ENCODE assay signal across 9 cellular contexts in genomic region chr1:202599669-202600431, GRCh38.
A peak's percentile ranks its signal among the peaks of the same experiment; 100 is the strongest.
DNase-seq lines count a peak whose midpoint lies in the region; ATAC-seq and TF ChIP-seq lines count a peak whose summit lies in the region.
"Had no signal": no experiment of that assay in that cellular context is flagged by ENCODE, and none has a peak within 500 bp of the region (broad histone marks: within the 10 kb centered on the region; RNA-seq: fewer than 3 reads in every experiment).

No MANE protein-coding gene starts in this region.

- H3K27me3 ChIP-seq in psoas muscle (ENCODE audit: insufficient read depth in 3 of 3, low read length in 2 of 3) = no peaks in the 10 kb centered on the region

- H3K9me3 Mint-ChIP-seq in activated CD8-positive, alpha-beta T cell treated with anti-CD3 and anti-CD28 coated beads for 36 hours = no peaks in the 10 kb centered on the region
- H3K9me3 Mint-ChIP-seq in activated T-helper 2 cell treated with anti-CD3 and anti-CD28 coated beads, Interferon-gamma antibody, Interleukin-2, Interleukin-4, amounts not matched to agents 10 μg/mL and 5 μg/mL and 100 μg/mL, durations not matched to agents 14 hours and 24 hours and 36 hours = no peaks in the 10 kb centered on the region

- H3K4me3 Mint-ChIP-seq in activated CD8-positive, alpha-beta T cell treated with anti-CD3 and anti-CD28 coated beads for 36 hours = no peak overlapping the region
- H3K4me3 Mint-ChIP-seq in activated T-helper 2 cell treated with anti-CD3 and anti-CD28 coated beads, Interferon-gamma antibody, Interleukin-2, Interleukin-4, amounts not matched to agents 10 μg/mL and 5 μg/mL and 100 μg/mL, durations not matched to agents 14 hours and 24 hours and 36 hours (ENCODE audit: low read depth) = no peak overlapping the region
- H3K4me3 Mint-ChIP-seq: naive B cell had no signal

- CTCF ChIA-PET in activated CD8-positive, alpha-beta T cell treated with anti-CD3 and anti-CD28 coated beads for 36 hours (lab: Charles Lee) = interaction anchor here (0.6 to 2.1 kb wide), 8 partner anchors 11 to 258 kb away, joined by 3 to 8 read pairs (median 4); partner anchors contain the start of gene UBE2T

- H3K36me3 Mint-ChIP-seq in activated CD8-positive, alpha-beta T cell treated with anti-CD3 and anti-CD28 coated beads for 36 hours (ENCODE audit: low read depth) = no peaks in the 10 kb centered on the region
- no peaks in the 10 kb centered on the region for H3K36me3 Mint-ChIP-seq in activated T-helper 2 cell treated with anti-CD3 and anti-CD28 coated beads, Interferon-gamma antibody, Interleukin-2, Interleukin-4, amounts not matched to agents 10 μg/mL and 5 μg/mL and 100 μg/mL, durations not matched to agents 14 hours and 24 hours and 36 hours (ENCODE audit: low read depth)

- DNase-seq in CD1c-positive myeloid dendritic cell (ENCODE audit: extremely low spot score) = peak; percentile 55
- DNase-seq in NCI-H2171 (lab: John Stamatoyannopoulos, UW) = peak; percentile 14
- DNase-seq in activated CD8-positive, alpha-beta T cell treated with anti-CD3 and anti-CD28 coated beads for 36 hours = peak; percentile 58
- peak; percentile 85 for DNase-seq in glomerular visceral epithelial cell (ENCODE audit: extremely low spot score)
- peak; percentile 67 to 80 for DNase-seq in psoas muscle
- no peak for DNase-seq in activated T-helper 2 cell treated with anti-CD3 and anti-CD28 coated beads, Interferon-gamma antibody, Interleukin-2, Interleukin-4, amounts not matched to agents 10 μg/mL and 5 μg/mL and 100 μg/mL, durations not matched to agents 14 hours and 24 hours and 36 hours (ENCODE audit: low spot score)
- DNase-seq: naive B cell had no signal

- H3K27me3 Mint-ChIP-seq in activated CD8-positive, alpha-beta T cell treated with anti-CD3 and anti-CD28 coated beads for 36 hours = no peaks in the 10 kb centered on the region
- H3K27me3 Mint-ChIP-seq in activated T-helper 2 cell treated with anti-CD3 and anti-CD28 coated beads, Interferon-gamma antibody, Interleukin-2, Interleukin-4, amounts not matched to agents 10 μg/mL and 5 μg/mL and 100 μg/mL, durations not matched to agents 14 hours and 24 hours and 36 hours (ENCODE audit: low read depth) = no peaks in the 10 kb centered on the region
- H3K27me3 Mint-ChIP-seq: naive B cell had no signal

- no peaks in the 10 kb centered on the region for H3K4me1 Mint-ChIP-seq in activated CD8-positive, alpha-beta T cell treated with anti-CD3 and anti-CD28 coated beads for 36 hours (ENCODE audit: low read depth)
- no peaks in the 10 kb centered on the region for H3K4me1 Mint-ChIP-seq in activated T-helper 2 cell treated with anti-CD3 and anti-CD28 coated beads, Interferon-gamma antibody, Interleukin-2, Interleukin-4, amounts not matched to agents 10 μg/mL and 5 μg/mL and 100 μg/mL, durations not matched to agents 14 hours and 24 hours and 36 hours (ENCODE audit: low read depth)

- H3K4me3 ChIP-seq in psoas muscle = no peak overlapping the region

- TF ChIP-seq CTCF in activated CD8-positive, alpha-beta T cell treated with anti-CD3 and anti-CD28 coated beads for 36 hours (IDR thresholded peaks at IDR 0.05) = peak; percentile 49
- peak; percentile 69 for TF ChIP-seq CTCF in psoas muscle (IDR thresholded peaks at IDR 0.05)

- WGBS in psoas muscle, 3 donors = 36 to 44% (median 42%) methylated on average over 16 of the region's 16 CpGs

- H3K4me1 ChIP-seq in psoas muscle = peaks cover 5% of the 10 kb centered on the region

- no peak overlapping the region for H3K27ac Mint-ChIP-seq in activated CD8-positive, alpha-beta T cell treated with anti-CD3 and anti-CD28 coated beads for 36 hours
- H3K27ac Mint-ChIP-seq in activated T-helper 2 cell treated with anti-CD3 and anti-CD28 coated beads, Interferon-gamma antibody, Interleukin-2, Interleukin-4, amounts not matched to agents 10 μg/mL and 5 μg/mL and 100 μg/mL, durations not matched to agents 14 hours and 24 hours and 36 hours = no peak overlapping the region

- ATAC-seq in GM19372 (IDR thresholded peaks at IDR 0.05; ENCODE audit: low read depth, unreplicated experiment) = peak; percentile 56
- peak; percentile 82 for ATAC-seq in activated CD8-positive, alpha-beta T cell treated with anti-CD3 and anti-CD28 coated beads for 36 hours
- peak; percentile 65 to 91 (median 83) for ATAC-seq in psoas muscle
- no peak for ATAC-seq in HG03520 (IDR thresholded peaks at IDR 0.05; ENCODE audit: unreplicated experiment)

- no peak overlapping the region for H3K27ac ChIP-seq in psoas muscle

- no peaks in the 10 kb centered on the region for H3K9me3 ChIP-seq in psoas muscle

- POLR2A ChIA-PET in activated CD8-positive, alpha-beta T cell treated with anti-CD3 and anti-CD28 coated beads for 36 hours (lab: Charles Lee) = no interaction called here

- peaks cover 0 to 61% of the 10 kb centered on the region in 2 donors for H3K36me3 ChIP-seq in psoas muscle (ENCODE audit: insufficient read depth in 1 of 2, low read depth in 1 of 2)

- intact Hi-C loops in activated CD8-positive, alpha-beta T cell treated with anti-CD3 and anti-CD28 coated beads for 36 hours (cut with micrococcal nuclease) = no loop called here
- intact Hi-C loops in psoas muscle (cut with DNase I) = loop anchor here (5.0 kb wide), 1 partner anchor 103 kb away; no protein-coding TSS in a partner anchor
- intact Hi-C loops in activated T-helper 2 cell treated with anti-CD3 and anti-CD28 coated beads, Interferon-gamma antibody, Interleukin-2, Interleukin-4, amounts not matched to agents 10 μg/mL and 5 μg/mL and 100 μg/mL, durations not matched to agents 14 hours and 24 hours and 36 hours (cut with micrococcal nuclease) = no loop called here

Comparison
In these comparisons a context has a peak if more than half of its experiments do, and no peak if none do; other contexts are left out.
1. intact Hi-C loops: an anchor here in psoas muscle (5.0 kb wide); none called in activated CD8-positive, alpha-beta T cell treated with anti-CD3 and anti-CD28 coated beads for 36 hours and activated T-helper 2 cell treated with anti-CD3 and anti-CD28 coated beads, Interferon-gamma antibody, Interleukin-2, Interleukin-4, amounts not matched to agents 10 μg/mL and 5 μg/mL and 100 μg/mL, durations not matched to agents 14 hours and 24 hours and 36 hours.